In genomic region chr6:95209007-95209406, GRCh38 we compare ENCODE assay signal across 8 cellular contexts.
"Had no signal": no experiment of that assay in that cellular context is flagged by ENCODE, and none has a peak within 500 bp of the region (broad histone marks: within the 10 kb centered on the region; RNA-seq: fewer than 3 reads in every experiment).

No MANE protein-coding gene starts in this region.

- H3K4me2 ChIP-seq: GM23338 had no signal

- H2AFZ ChIP-seq: GM23338 had no signal

- ATAC-seq: GM23338 had no signal

- H3K36me3 Mint-ChIP-seq: IgD-negative memory B cell had no signal

- H3K27ac ChIP-seq: HL-60 had no signal

- H3K9me3 Mint-ChIP-seq: GM23338, H9, IgD-negative memory B cell had no signal

- H3K4me3 ChIP-seq: GM23338 had no signal

- DNase-seq: H9, HCEC 1CT, KG1 had no signal

- FAIRE-seq: H1, H54 had no signal

- H3K4me3 Mint-ChIP-seq: GM23338, H9, IgD-negative memory B cell had no signal

- H3K27me3 Mint-ChIP-seq: IgD-negative memory B cell had no signal

- H3K4me1 Mint-ChIP-seq: GM23338, H9, IgD-negative memory B cell had no signal

- H3K27ac Mint-ChIP-seq: GM23338, H9, IgD-negative memory B cell had no signal
